In the genomic region with DNA sequence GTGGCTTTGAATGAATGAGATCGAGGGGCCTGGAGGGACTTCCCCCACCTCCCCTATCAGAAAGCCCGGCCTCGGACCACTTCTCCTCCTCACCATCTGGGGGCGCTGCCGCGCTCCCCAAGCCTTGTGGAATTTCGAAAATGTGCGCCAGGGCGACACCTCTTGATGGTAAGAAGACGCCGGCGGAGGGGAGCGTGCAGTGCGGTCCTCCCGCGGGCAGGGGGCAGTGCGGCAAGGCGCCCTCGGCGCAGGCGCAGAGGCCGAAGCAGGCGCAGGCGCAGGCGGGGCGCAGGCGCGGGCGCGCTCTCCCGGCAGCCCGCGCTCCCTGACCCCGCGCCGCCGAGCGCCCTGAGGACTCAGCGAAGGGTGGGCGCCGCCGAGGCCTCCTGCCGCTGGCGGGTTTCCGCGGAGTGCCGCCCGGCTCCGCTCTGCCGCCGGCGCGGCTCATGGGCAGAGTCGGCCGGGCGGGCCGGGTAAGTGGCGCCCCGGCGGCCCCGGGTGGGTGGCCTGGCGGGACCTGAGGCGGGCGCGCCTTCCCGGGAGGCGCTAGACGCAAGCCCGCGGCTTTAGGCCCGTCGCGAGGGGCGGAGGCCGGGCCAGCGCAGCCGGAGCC, we compare ENCODE assay signal across 8 cellular contexts. TPM values are rescaled to one million over a fixed set of nuclear protein-coding genes. Genes with fewer than 3 reads are reported as not detected.
DNase-seq lines count a peak whose midpoint lies in the region; ATAC-seq and TF ChIP-seq lines count a peak whose summit lies in the region.

A gene with protein sequence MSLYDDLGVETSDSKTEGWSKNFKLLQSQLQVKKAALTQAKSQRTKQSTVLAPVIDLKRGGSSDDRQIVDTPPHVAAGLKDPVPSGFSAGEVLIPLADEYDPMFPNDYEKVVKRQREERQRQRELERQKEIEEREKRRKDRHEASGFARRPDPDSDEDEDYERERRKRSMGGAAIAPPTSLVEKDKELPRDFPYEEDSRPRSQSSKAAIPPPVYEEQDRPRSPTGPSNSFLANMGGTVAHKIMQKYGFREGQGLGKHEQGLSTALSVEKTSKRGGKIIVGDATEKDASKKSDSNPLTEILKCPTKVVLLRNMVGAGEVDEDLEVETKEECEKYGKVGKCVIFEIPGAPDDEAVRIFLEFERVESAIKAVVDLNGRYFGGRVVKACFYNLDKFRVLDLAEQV (plus strand): TSS at position 314 of the 613 bp plus-strand sequence. CDS start 8,032 bp downstream, outside the sequence.

- H3K27me3 ChIP-seq in mucosa of stomach (ENCODE audit: control insufficient read depth, insufficient read depth, low read length), result no peaks in the 10 kb centered on the region

- H3K4me1 ChIP-seq in mucosa of stomach (ENCODE audit: control insufficient read depth, insufficient read depth, low read length), result peaks cover 14% of the 10 kb centered on the region

- H3K4me1 Mint-ChIP-seq in IgD-negative memory B cell, result peaks cover 48 to 58% (median 50%) of the 10 kb centered on the region in 3 donors

- no peaks in the 10 kb centered on the region for H3K9me3 Mint-ChIP-seq in IgD-negative memory B cell

- no peaks in the 10 kb centered on the region for H3K36me3 Mint-ChIP-seq in IgD-negative memory B cell

- peak; percentile 100 for TF ChIP-seq CTCF in epithelial cell of proximal tubule (conservative IDR thresholded peaks at IDR 0.05; ENCODE audit: low read depth, low read length)

- DNase-seq in DMS53 treated with DMSO at 0.1 percent for 48 hours (lab: John Stamatoyannopoulos, UW; ENCODE audit: unreplicated experiment), result peak; percentile 95
- peak; percentile 98 for DNase-seq in OCI-M1 (lab: John Stamatoyannopoulos, UW)
- peak; percentile 100 for DNase-seq in activated T-cell treated with anti-CD3 and anti-CD28 coated beads, Interleukin-2, amount 50 U/mL, for 1 hour
- DNase-seq in epithelial cell of proximal tubule (ENCODE audit: low read depth), result peak; percentile 43
- peak; percentile 97 to 98 for DNase-seq in stimulated activated CD8-positive, alpha-beta memory T cell treated with anti-CD3 and anti-CD28 coated beads, Interleukin-7, amount 100 ng/mL, for 1 hour (ENCODE audit: low read depth in 2 of 2)

- H3K4me3 ChIP-seq in epithelial cell of proximal tubule (ENCODE audit: low read depth, low read length), result peak within 1 kb of the TSS; percentile 92
- peak within 1 kb of the TSS; percentile 61 for H3K4me3 ChIP-seq in mucosa of stomach (ENCODE audit: low read length)

- peak within 1 kb of the TSS; percentile 76 to 95 (median 85) for H3K27ac Mint-ChIP-seq in IgD-negative memory B cell

- ATAC-seq in GM21529 (IDR thresholded peaks at IDR 0.05; ENCODE audit: unreplicated experiment), result peak; percentile 78

- H3K4me3 Mint-ChIP-seq in IgD-negative memory B cell, result peak within 1 kb of the TSS; percentile 88 to 95 (median 90)

- no peaks in the 10 kb centered on the region for H3K36me3 ChIP-seq in mucosa of stomach (ENCODE audit: control insufficient read depth, insufficient read depth, low read length)

- peak within 1 kb of the TSS; percentile 72 for H3K9ac ChIP-seq in mucosa of stomach (ENCODE audit: low read length)

- no peaks in the 10 kb centered on the region for H3K9me3 ChIP-seq in mucosa of stomach (ENCODE audit: control insufficient read depth, low read length)

- peaks cover 2% of the 10 kb centered on the region for H3K27me3 Mint-ChIP-seq in IgD-negative memory B cell

RNA-seq across cellular contexts. Expression of the gene that starts here (rescaled TPM):
- 118 TPM for polyA plus RNA-seq in IgD-negative memory B cell
- 48.2 and 57.3 TPM in 2 replicates for total RNA-seq in epithelial cell of proximal tubule

Comparison
In these comparisons a context has a peak if more than half of its experiments do, and no peak if none do; other contexts are left out.
1. Peak in every context shown above with its lines: DNase-seq, ATAC-seq and H3K4me3 ChIP-seq.
2. DNase-seq: peak in every context shown above with its lines; median percentile 100 in activated T-cell treated with anti-CD3 and anti-CD28 coated beads, Interleukin-2, amount 50 U/mL, for 1 hour; 98 in OCI-M1; 98 in stimulated activated CD8-positive, alpha-beta memory T cell treated with anti-CD3 and anti-CD28 coated beads, Interleukin-7, amount 100 ng/mL, for 1 hour; 95 in DMS53 treated with DMSO at 0.1 percent for 48 hours; 43 in epithelial cell of proximal tubule.